ENCODE assay signal across 19 cellular contexts in the genomic region with DNA sequence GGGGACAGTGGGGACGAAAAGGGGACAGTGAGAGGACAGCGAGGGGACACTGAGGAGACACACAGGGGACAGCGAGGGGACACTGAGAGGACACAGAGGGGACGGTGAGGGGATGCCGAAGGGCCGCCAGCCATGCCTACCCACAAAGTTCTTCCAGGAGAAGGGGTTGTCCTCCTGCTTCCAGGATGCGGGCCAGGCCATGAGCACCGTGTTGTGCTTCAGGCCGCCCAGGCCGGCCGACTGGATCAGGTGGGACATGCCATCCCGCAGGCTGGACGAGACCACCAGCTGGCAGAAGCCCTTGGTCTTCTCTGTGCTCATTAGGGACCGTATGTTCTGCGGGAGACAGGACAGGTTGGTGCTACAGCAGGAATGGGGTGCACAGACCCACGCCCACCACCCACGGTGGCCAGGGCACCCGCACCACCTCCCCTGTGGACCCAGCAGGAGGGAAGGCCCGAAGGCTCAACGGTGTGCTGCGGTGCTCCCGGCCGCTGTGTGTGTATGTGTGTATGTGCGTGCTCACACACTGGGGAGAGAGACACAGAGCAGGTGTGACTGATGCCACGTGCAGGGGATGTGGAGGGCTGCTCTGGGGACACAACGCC. TPM values are rescaled to one million over a fixed set of nuclear protein-coding genes. Genes with fewer than 3 reads are reported as not detected.
DNase-seq lines count a peak whose midpoint lies in the region; ATAC-seq and TF ChIP-seq lines count a peak whose summit lies in the region.
"Had no signal": no experiment of that assay in that cellular context is flagged by ENCODE, and none has a peak within 500 bp of the region (broad histone marks: within the 10 kb centered on the region; RNA-seq: fewer than 3 reads in every experiment).

No MANE protein-coding gene starts in this region.

- H3K27ac ChIP-seq in left ventricle myocardium inferior (replicated peaks) (no peak overlapping the region), right atrium auricular region (no peak overlapping the region), Panc1 (ENCODE audit: low read length) (no peak overlapping the region), osteoblast (ENCODE audit: low read depth, low read length) (no peak overlapping the region)
- H3K27ac ChIP-seq: SJSA1 had no signal

- no peaks in the 10 kb centered on the region for H4K20me1 ChIP-seq in osteoblast (ENCODE audit: insufficient read depth, low read length)

- H3K9me3 ChIP-seq in left ventricle myocardium inferior (replicated peaks) (no peaks in the 10 kb centered on the region), right atrium auricular region (no peaks in the 10 kb centered on the region), Panc1 (ENCODE audit: control insufficient read depth, insufficient read depth, low read depth, low read length) (no peaks in the 10 kb centered on the region), osteoblast (ENCODE audit: low read depth, low read length) (no peaks in the 10 kb centered on the region)
- H3K9me3 ChIP-seq: MG63 had no signal

- no peak overlapping the region for H3K4me2 ChIP-seq in osteoblast (ENCODE audit: insufficient read depth, low read length)

- CTCF ChIA-PET in Panc1 (lab: Charles Lee), result interaction anchor here (0.6 kb wide), 1 partner anchor 229 kb away, joined by 3 read pairs; no protein-coding TSS in a partner anchor

- in situ Hi-C loops in Panc1 (cut with HindIII; ENCODE audit: low pct_unique_long_range_greater_than_20kb, low sequenced_read_pairs), result no loop called here

- intact Hi-C loops in left ventricle myocardium inferior (cut with micrococcal nuclease), result no loop called here
- intact Hi-C loops in Panc1 (cut with micrococcal nuclease; ENCODE audit: unreplicated experiment), result no loop called here

- H3K4me1 ChIP-seq in left ventricle myocardium inferior, result peaks cover 24% of the 10 kb centered on the region
- no peaks in the 10 kb centered on the region for H3K4me1 ChIP-seq in right atrium auricular region
- no peaks in the 10 kb centered on the region for H3K4me1 ChIP-seq in Panc1 (ENCODE audit: control insufficient read depth, insufficient read depth, low read length)
- H3K4me1 ChIP-seq in osteoblast (ENCODE audit: insufficient read depth, low read length), result no peaks in the 10 kb centered on the region
- H3K4me1 ChIP-seq: SJSA1 had no signal

- TF ChIP-seq CTCF in left ventricle myocardium inferior (IDR thresholded peaks at IDR 0.05; ENCODE audit: borderline replicate concordance) (no peak), right atrium auricular region (IDR thresholded peaks at IDR 0.05) (no peak), Panc1 (IDR thresholded peaks at IDR 0.05) (no peak), osteoblast (IDR thresholded peaks at IDR 0.05; ENCODE audit: extremely low read depth, low read depth, low read length) (no peak)

- H3K36me3 ChIP-seq in left ventricle myocardium inferior (peaks cover 79% of the 10 kb centered on the region), right atrium auricular region (peaks cover 26% of the 10 kb centered on the region), Panc1 (ENCODE audit: control insufficient read depth, insufficient read depth, low read length) (peaks cover 5% of the 10 kb centered on the region), osteoblast (ENCODE audit: insufficient read depth, low read length) (no peaks in the 10 kb centered on the region)

- H3K27me3 ChIP-seq in left ventricle myocardium inferior (ENCODE audit: low read depth) (no peaks in the 10 kb centered on the region), right atrium auricular region (no peaks in the 10 kb centered on the region), Panc1 (ENCODE audit: control insufficient read depth, insufficient read depth, low read length) (no peaks in the 10 kb centered on the region), osteoblast (ENCODE audit: insufficient read depth, low read length) (no peaks in the 10 kb centered on the region)
- H3K27me3 ChIP-seq: MG63, SJSA1 had no signal

- ATAC-seq in Panc1, result peak; percentile 8; the same call in 1 of the 2 replicates
- peak; percentile 2 for ATAC-seq in left lobe of liver

- DNase-seq in left ventricle myocardium inferior, result peak; percentile 9
- no peak for DNase-seq in right atrium auricular region (ENCODE audit: low spot score)
- no peak for DNase-seq in Panc1 (ENCODE audit: low read depth, low spot score)
- no peak for DNase-seq in left lobe of liver (ENCODE audit: low spot score)
- peak; percentile 72 for DNase-seq in osteoblast (ENCODE audit: insufficient read length, low spot score, missing footprints)
- no peak for DNase-seq in kidney tubule cell (ENCODE audit: low spot score)
- no peak for DNase-seq in COLO829 (ENCODE audit: low spot score)
- DNase-seq: C1 segment of cervical spinal cord, DND-41, Kasumi-1, MG63, NCI-H1048, NCI-H1436, NCI-H1930, NCI-H226, NCI-H524, NCI-H82, RPMI8226 had no signal

- H3K4me3 ChIP-seq in left ventricle myocardium inferior (no peak overlapping the region), right atrium auricular region (no peak overlapping the region), Panc1 (ENCODE audit: low read depth in 2 of 2, low read length in 2 of 2) (no peak overlapping the region), osteoblast (ENCODE audit: insufficient read depth, low read length) (no peak overlapping the region)
- H3K4me3 ChIP-seq: MG63, SJSA1 had no signal

- POLR2A ChIA-PET in Panc1 (lab: Charles Lee), result no interaction called here

- no peaks in the 10 kb centered on the region for H3K79me2 ChIP-seq in osteoblast (ENCODE audit: insufficient read depth, low read length)

- no TSS peak for BruUV-seq in Panc1 (replicated peaks; lab: Mats Ljungman, UMichigan)

- H2AFZ ChIP-seq in osteoblast (ENCODE audit: low read length), result no peak overlapping the region

RNA-seq across cellular contexts. Expression of gene SLC12A7, which starts 46.6 kb away (rescaled TPM):
- total RNA-seq in left ventricle myocardium inferior (140 TPM), right atrium auricular region (10 to 100 TPM; 28.5 to 42.3 TPM), Panc1 (2021; ENCODE audit: unreplicated experiment) (297 TPM), left lobe of liver (56.5 TPM), osteoblast (6.9 and 8.0 TPM in 2 replicates)
- polyA plus RNA-seq in Panc1 (2012; ENCODE audit: insufficient read length), result 468 TPM

RNA-seq across cellular contexts. Expression of gene NKD2, which starts 56.6 kb away (rescaled TPM):
- 3.7 TPM for total RNA-seq in left ventricle myocardium inferior
- total RNA-seq in right atrium auricular region, result 1 to 10 TPM; 2.4 to 2.8 TPM
- 12.3 TPM for total RNA-seq in Panc1 (2021; ENCODE audit: unreplicated experiment)
- polyA plus RNA-seq in Panc1 (2012; ENCODE audit: insufficient read length), result 28.7 TPM
- total RNA-seq in left lobe of liver, result 1.6 TPM
- under 0.01 TPM in 1 of 2 replicates, not detected in the other for total RNA-seq in osteoblast

Comparison
In these comparisons a context has a peak if more than half of its experiments do, and no peak if none do; other contexts are left out.
1. DNase-seq: peak in left ventricle myocardium inferior (single experiment) and osteoblast (single experiment); none in right atrium auricular region (single experiment), Panc1 (single experiment), left lobe of liver (single experiment), kidney tubule cell (single experiment) and COLO829 (single experiment).